ENCODE assay signal across 26 cellular contexts in the genomic region with DNA sequence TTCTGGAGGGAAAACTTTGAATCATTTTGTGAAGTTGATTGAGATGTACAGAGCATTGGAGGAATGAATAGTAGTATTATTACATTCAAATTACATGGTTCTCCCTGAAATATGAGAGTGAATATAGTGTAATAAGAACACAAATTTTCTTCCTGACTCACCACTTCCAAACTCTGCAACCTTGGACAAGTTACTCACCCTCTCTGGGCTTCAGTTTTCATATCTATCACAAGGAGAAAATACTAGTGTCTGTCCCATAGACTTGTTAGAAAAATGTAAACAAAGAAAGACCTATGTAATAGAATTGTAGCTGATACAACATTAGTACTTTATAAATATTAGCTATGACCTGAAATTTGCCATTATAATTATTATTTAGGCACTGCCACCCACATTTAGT.
DNase-seq lines count a peak whose midpoint lies in the region; ATAC-seq, FAIRE-seq and TF ChIP-seq lines count a peak whose summit lies in the region.
"Had no signal": no experiment of that assay in that cellular context is flagged by ENCODE, and none has a peak within 500 bp of the region (broad histone marks: within the 10 kb centered on the region; RNA-seq: fewer than 3 reads in every experiment).

No MANE protein-coding gene starts in this region.

- H3K36me3 ChIP-seq in CD8-positive, alpha-beta memory T cell (ENCODE audit: insufficient read depth, low read length) = no peaks in the 10 kb centered on the region
- H3K36me3 ChIP-seq in K562 (ENCODE audit: control insufficient read depth, insufficient read depth, low read length) = no peaks in the 10 kb centered on the region
- H3K36me3 ChIP-seq in neural progenitor cell = no peaks in the 10 kb centered on the region
- H3K36me3 ChIP-seq in smooth muscle cell (ENCODE audit: low read depth) = no peaks in the 10 kb centered on the region
- no peaks in the 10 kb centered on the region for H3K36me3 ChIP-seq in suprapubic skin
- H3K36me3 ChIP-seq in esophagus squamous epithelium = no peaks in the 10 kb centered on the region
- H3K36me3 ChIP-seq: BLaER1 treated with 17β-estradiol and CSF1 and Interleukin-3, amounts not matched to agents 10 nM and 100 nM had no signal

- TF ChIP-seq RAD21 in K562 (CRISPR knock-in tag; conservative IDR thresholded peaks at IDR 0.05 in 1 of 2, IDR thresholded peaks at IDR 0.05 in 1 of 2) = no peak

- H4K20me1 ChIP-seq in K562 (replicated peaks; ENCODE audit: control insufficient read depth, insufficient read depth, low read length) (no peaks in the 10 kb centered on the region), neural progenitor cell (ENCODE audit: low read depth) (peaks cover 7% of the 10 kb centered on the region), smooth muscle cell (ENCODE audit: low read depth) (no peaks in the 10 kb centered on the region)
- H4K20me1 ChIP-seq: BLaER1 treated with 17β-estradiol and CSF1 and Interleukin-3, amounts not matched to agents 10 nM and 100 nM had no signal

- H3K4me1 Mint-ChIP-seq in CD8-positive, alpha-beta memory T cell = no peaks in the 10 kb centered on the region
- peaks cover 9% of the 10 kb centered on the region for H3K4me1 Mint-ChIP-seq in neural progenitor cell
- H3K4me1 Mint-ChIP-seq: B cell had no signal

- ATAC-seq in K562 = no peak
- ATAC-seq: A549; CD8-positive, alpha-beta T cell; GM12878 had no signal

- H3F3A ChIP-seq in neural progenitor cell (ENCODE audit: low read depth) (peaks cover 13% of the 10 kb centered on the region), smooth muscle cell (ENCODE audit: low read depth) (peaks cover 7% of the 10 kb centered on the region)

- H3K27ac Mint-ChIP-seq in CD8-positive, alpha-beta memory T cell = no peak overlapping the region
- H3K27ac Mint-ChIP-seq in neural progenitor cell = no peak overlapping the region
- H3K27ac Mint-ChIP-seq: B cell; CD4-positive, alpha-beta T cell; CD8-positive, alpha-beta T cell had no signal

- CTCF ChIA-PET in CD8-positive, alpha-beta memory T cell (lab: Charles Lee) = no interaction called here
- CTCF ChIA-PET in K562 (lab: Yijun Ruan, JAX; ENCODE audit: low intra/inter-chr PET ratio) = no interaction called here

- H3K9ac ChIP-seq in K562 (ENCODE audit: insufficient read depth in 1 of 2, low read depth in 2 of 2, low read length in 2 of 2) = peak overlapping the region in 1 of 2 experiments; percentile 59; a peak in 1 of 4 replicates
- H3K9ac ChIP-seq in neural progenitor cell = no peak overlapping the region
- no peak overlapping the region for H3K9ac ChIP-seq in smooth muscle cell (ENCODE audit: low read depth)
- H3K9ac ChIP-seq: BLaER1 treated with 17β-estradiol and CSF1 and Interleukin-3, amounts not matched to agents 10 nM and 100 nM had no signal

- no peak overlapping the region for H3K4me3 Mint-ChIP-seq in CD8-positive, alpha-beta memory T cell
- no peak overlapping the region for H3K4me3 Mint-ChIP-seq in neural progenitor cell
- H3K4me3 Mint-ChIP-seq: B cell; CD4-positive, alpha-beta T cell; CD8-positive, alpha-beta T cell had no signal

- H3K4me3 ChIP-seq in CD8-positive, alpha-beta memory T cell (ENCODE audit: low read length) = no peak overlapping the region
- H3K4me3 ChIP-seq in K562 (no peak overlapping the region), neural progenitor cell (no peak overlapping the region), smooth muscle cell (no peak overlapping the region), suprapubic skin (no peak overlapping the region), esophagus squamous epithelium (no peak overlapping the region)
- H3K4me3 ChIP-seq: A549; BLaER1 treated with 17β-estradiol and CSF1 and Interleukin-3, amounts not matched to agents 10 nM and 100 nM; GM12878 had no signal

- no peaks in the 10 kb centered on the region for H3K27me3 ChIP-seq in CD8-positive, alpha-beta memory T cell (ENCODE audit: insufficient read depth, low read length, poor library complexity, severe bottlenecking)
- H3K27me3 ChIP-seq in K562 (ENCODE audit: control insufficient read depth in 2 of 2, insufficient read depth in 2 of 2, low read length in 2 of 2) (no peaks in the 10 kb centered on the region), neural progenitor cell (no peaks in the 10 kb centered on the region), smooth muscle cell (ENCODE audit: low read depth) (no peaks in the 10 kb centered on the region), suprapubic skin (no peaks in the 10 kb centered on the region), esophagus squamous epithelium (no peaks in the 10 kb centered on the region)
- H3K27me3 ChIP-seq: BLaER1 treated with 17β-estradiol and CSF1 and Interleukin-3, amounts not matched to agents 10 nM and 100 nM had no signal

- no peaks in the 10 kb centered on the region for H3K4me1 ChIP-seq in CD8-positive, alpha-beta memory T cell (ENCODE audit: insufficient read depth, low read length)
- H3K4me1 ChIP-seq in K562 (replicated peaks in 1 of 2; ENCODE audit: control insufficient read depth in 2 of 2, insufficient read depth in 2 of 2, low read length in 2 of 2) (peaks cover 7 to 25% of the 10 kb centered on the region in 2 experiments; a peak in 4 of 5 replicates), neural progenitor cell (peaks cover 21% of the 10 kb centered on the region), smooth muscle cell (ENCODE audit: low read depth) (peaks cover 16% of the 10 kb centered on the region), suprapubic skin (no peaks in the 10 kb centered on the region), esophagus squamous epithelium (no peaks in the 10 kb centered on the region)
- H3K4me1 ChIP-seq: A549 had no signal

- TF ChIP-seq CTCF in K562 (IDR thresholded peaks at IDR 0.05 in 2 of 3, conservative IDR thresholded peaks at IDR 0.05 in 1 of 3; ENCODE audit: insufficient read depth in 2 of 3, low read depth in 1 of 3, low read length in 3 of 3) (no peak), neural progenitor cell (IDR thresholded peaks at IDR 0.05) (no peak), smooth muscle cell (IDR thresholded peaks at IDR 0.05; ENCODE audit: borderline replicate concordance, insufficient read depth, poor library complexity, severe bottlenecking) (no peak), suprapubic skin (IDR thresholded peaks at IDR 0.05) (no peak), esophagus squamous epithelium (IDR thresholded peaks at IDR 0.05) (no peak)

- H3K79me2 ChIP-seq in K562 (ENCODE audit: control insufficient read depth, insufficient read depth, low read length) (no peaks in the 10 kb centered on the region), neural progenitor cell (ENCODE audit: low read depth) (no peaks in the 10 kb centered on the region), smooth muscle cell (ENCODE audit: low read depth) (no peaks in the 10 kb centered on the region)

- DNase-seq in CD8-positive, alpha-beta memory T cell = no peak
- no peak for DNase-seq in K562 (ENCODE audit: extremely low read depth in 1 of 4, low spot score in 3 of 4)
- no peak for DNase-seq in neural progenitor cell (ENCODE audit: low spot score)
- DNase-seq in smooth muscle cell (lab: John Stamatoyannopoulos, UW; ENCODE audit: unreplicated experiment) = no peak
- no peak for DNase-seq in suprapubic skin (ENCODE audit: low spot score in 2 of 2)
- DNase-seq in esophagus squamous epithelium (lab: John Stamatoyannopoulos, UW) = no peak
- no peak for DNase-seq in HTR-8/SVneo (ENCODE audit: insufficient read length, low spot score)
- DNase-seq: AML-193; CD4-positive, alpha-beta T cell; CD8-positive, alpha-beta T cell; COR-L47; DMS 273 treated with DMSO at 0.1 percent for 48 hours; DMS153; DMS53; DMS79; DND-41; EL; GDM1 had no signal

- H3K27me3 Mint-ChIP-seq in CD8-positive, alpha-beta memory T cell = peaks cover 0 to 1% of the 10 kb centered on the region in 2 donors
- H3K27me3 Mint-ChIP-seq in neural progenitor cell (ENCODE audit: insufficient read depth, low read depth) = no peaks in the 10 kb centered on the region
- H3K27me3 Mint-ChIP-seq: B cell; CD4-positive, alpha-beta T cell had no signal

- H3K36me3 Mint-ChIP-seq in CD8-positive, alpha-beta memory T cell = no peaks in the 10 kb centered on the region
- H3K36me3 Mint-ChIP-seq in neural progenitor cell = peaks cover 3% of the 10 kb centered on the region
- H3K36me3 Mint-ChIP-seq: CD8-positive, alpha-beta T cell had no signal

- no peaks in the 10 kb centered on the region for H3K9me3 ChIP-seq in CD8-positive, alpha-beta memory T cell (ENCODE audit: low read length)
- no peaks in the 10 kb centered on the region for H3K9me3 ChIP-seq in K562 (replicated peaks; ENCODE audit: control insufficient read depth, insufficient read depth, low read depth, low read length)
- H3K9me3 ChIP-seq in neural progenitor cell (ENCODE audit: low read depth) = no peaks in the 10 kb centered on the region
- no peaks in the 10 kb centered on the region for H3K9me3 ChIP-seq in smooth muscle cell (replicated peaks; ENCODE audit: low read depth)
- no peaks in the 10 kb centered on the region for H3K9me3 ChIP-seq in suprapubic skin
- H3K9me3 ChIP-seq in esophagus squamous epithelium = no peaks in the 10 kb centered on the region
- H3K9me3 ChIP-seq: A549; BLaER1 treated with 17β-estradiol and CSF1 and Interleukin-3, amounts not matched to agents 10 nM and 100 nM had no signal

- TF ChIP-seq EP300 in K562 (IDR thresholded peaks at IDR 0.05; ENCODE audit: low read length) = no peak
- no peak for TF ChIP-seq EP300 in suprapubic skin (IDR thresholded peaks at IDR 0.05)

- FAIRE-seq in K562 (lab: Jason Lieb, UNC) (no peak), HTR-8/SVneo (lab: Jason Lieb, UNC) (no peak)
- FAIRE-seq: A549, GM12878, GM12892, GM18507 had no signal

- H2AFZ ChIP-seq in K562 (ENCODE audit: low read depth, low read length) (peak overlapping the region; percentile 85), neural progenitor cell (replicated peaks) (no peak overlapping the region), smooth muscle cell (ENCODE audit: low read depth) (no peak overlapping the region)

- intact Hi-C loops in K562 (cut with micrococcal nuclease) = no loop called here
- intact Hi-C loops in esophagus squamous epithelium (cut with DNase I) = no loop called here

- H3K4me2 ChIP-seq in K562 (ENCODE audit: insufficient read depth, low read length) = no peak overlapping the region; the same call in 1 of the 2 replicates
- H3K4me2 ChIP-seq in neural progenitor cell = peak overlapping the region; percentile 36
- H3K4me2 ChIP-seq in smooth muscle cell = peak overlapping the region; percentile 58
- H3K4me2 ChIP-seq: A549; BLaER1 treated with 17β-estradiol and CSF1 and Interleukin-3, amounts not matched to agents 10 nM and 100 nM had no signal

- no peak for TF ChIP-seq POLR2A in K562 (conservative IDR thresholded peaks at IDR 0.05)
- TF ChIP-seq POLR2A in suprapubic skin (IDR thresholded peaks at IDR 0.05) = no peak
- no peak for TF ChIP-seq POLR2A in esophagus squamous epithelium (IDR thresholded peaks at IDR 0.05)

- peaks cover 0 to 19% (median 10%) of the 10 kb centered on the region in 5 donors for H3K9me3 Mint-ChIP-seq in CD8-positive, alpha-beta memory T cell
- H3K9me3 Mint-ChIP-seq in neural progenitor cell = no peaks in the 10 kb centered on the region
- H3K9me3 Mint-ChIP-seq: CD8-positive, alpha-beta T cell had no signal

- H3K27ac ChIP-seq in CD8-positive, alpha-beta memory T cell (ENCODE audit: low read depth, low read length) = peak overlapping the region; percentile 6
- H3K27ac ChIP-seq in K562 (ENCODE audit: extremely low read depth, low read depth, low read length) = peak overlapping the region; percentile 77; the same call in 2 of the 3 replicates
- peak overlapping the region; percentile 55 for H3K27ac ChIP-seq in neural progenitor cell
- no peak overlapping the region for H3K27ac ChIP-seq in smooth muscle cell (ENCODE audit: low read depth)
- no peak overlapping the region for H3K27ac ChIP-seq in suprapubic skin
- no peak overlapping the region for H3K27ac ChIP-seq in esophagus squamous epithelium
- H3K27ac ChIP-seq: 22Rv1; A549; BLaER1 treated with 17β-estradiol and CSF1 and Interleukin-3, amounts not matched to agents 10 nM and 100 nM; C4-2B had no signal

- H3K9me1 ChIP-seq in K562 (ENCODE audit: control insufficient read depth, insufficient read depth, low read length) = no peaks in the 10 kb centered on the region

- POLR2A ChIA-PET in CD8-positive, alpha-beta memory T cell (lab: Charles Lee) = no interaction called here
- POLR2A ChIA-PET in K562 (lab: Yijun Ruan, JAX) = interaction anchor here (1.2 to 2.4 kb wide), 3 partner anchors 10 to 21 kb away, joined by 3 to 13 read pairs (median 3); no protein-coding TSS in a partner anchor

- BruUV-seq in K562 (replicated peaks; lab: Mats Ljungman, UMichigan) = no TSS peak

- in situ Hi-C loops in K562 (cut with MboI) = no loop called here

Comparison
In these comparisons a context has a peak if more than half of its experiments do, and no peak if none do; other contexts are left out.
1. H3K27ac ChIP-seq: peak in CD8-positive, alpha-beta memory T cell (single experiment), K562 (single experiment) and neural progenitor cell (single experiment); none in smooth muscle cell (single experiment), suprapubic skin (single experiment) and esophagus squamous epithelium (0 of 4).